Comparison of ENCODE assay signal across 10 cellular contexts in the genomic region with DNA sequence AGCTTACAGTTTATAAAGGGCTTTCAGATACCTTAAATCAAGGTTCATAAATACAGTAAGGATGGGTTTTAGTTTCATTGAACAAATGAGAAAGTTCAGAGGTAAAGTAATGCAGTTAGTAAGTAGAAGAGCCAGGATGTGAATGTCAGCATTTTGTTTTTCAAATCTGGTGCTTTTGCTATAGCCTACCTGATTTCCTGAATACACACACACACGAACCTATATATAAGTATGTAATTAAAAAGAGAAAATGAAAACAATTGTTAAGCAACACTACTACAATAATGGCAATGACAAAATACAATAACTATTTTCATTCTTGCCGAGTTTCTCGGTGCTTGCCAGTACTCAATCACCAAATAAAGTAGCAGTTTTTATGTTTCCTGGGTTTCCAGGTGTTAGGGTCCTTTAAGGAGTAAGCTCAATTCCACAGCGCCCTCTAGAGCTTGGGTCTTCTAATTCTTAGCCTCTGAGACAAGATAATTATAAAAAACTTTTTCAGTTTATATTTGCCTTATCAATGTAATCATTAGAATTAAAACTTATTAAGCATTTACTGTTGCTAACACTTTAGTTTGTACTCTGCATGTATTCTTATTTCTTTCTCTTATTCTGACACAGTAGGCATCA.
DNase-seq lines count a peak whose midpoint lies in the region; ATAC-seq and TF ChIP-seq lines count a peak whose summit lies in the region.
"Had no signal": no experiment of that assay in that cellular context is flagged by ENCODE, and none has a peak within 500 bp of the region (broad histone marks: within the 10 kb centered on the region; RNA-seq: fewer than 3 reads in every experiment).

No MANE protein-coding gene starts in this region.

- intact Hi-C loops in stomach (cut with DNase I; ENCODE audit: low total_unique reads) (no loop called here), aorta (cut with DNase I) (no loop called here)

- peak; percentile 28 for TF ChIP-seq CTCF in GM10248 (IDR thresholded peaks at IDR 0.05; ENCODE audit: control extremely low read depth, extremely low read depth, low read depth, missing control alignments)
- TF ChIP-seq CTCF in stomach (IDR thresholded peaks at IDR 0.05) = peak in 4 of 7 experiments; percentile 9 to 23 (median 16)
- no peak for TF ChIP-seq CTCF in HFFc6 (IDR thresholded peaks at IDR 0.05)

- no peaks in the 10 kb centered on the region for H3K4me1 Mint-ChIP-seq in HFFc6 (ENCODE audit: low read depth)

- TF ChIP-seq POLR2A in stomach (IDR thresholded peaks at IDR 0.05) = no peak

- POLR2A ChIA-PET in GM10248 (lab: Yijun Ruan, JAX) = interaction anchor here (0.7 kb wide), 1 partner anchor 243 kb away, joined by 4 read pairs; no protein-coding TSS in a partner anchor

- CTCF ChIA-PET in GM10248 (lab: Yijun Ruan, JAX) = interaction anchor here (0.6 to 6.4 kb wide), 32 partner anchors 10 to 581 kb away, joined by 3 to 75 read pairs (median 4); no protein-coding TSS in a partner anchor

- H3K4me3 ChIP-seq in iPS DF 6.9 (ENCODE audit: low read length) (no peak overlapping the region), stomach (no peak overlapping the region), aorta (ENCODE audit: low read length in 2 of 2) (no peak overlapping the region)
- H3K4me3 ChIP-seq: pancreas, SJSA1 had no signal

- no peaks in the 10 kb centered on the region for H3K9me3 ChIP-seq in iPS DF 6.9 (ENCODE audit: control insufficient read depth, insufficient read depth, low read length)
- no peaks in the 10 kb centered on the region for H3K9me3 ChIP-seq in stomach
- peaks cover 1% of the 10 kb centered on the region for H3K9me3 ChIP-seq in aorta (ENCODE audit: control insufficient read depth, low read length)
- H3K9me3 ChIP-seq: pancreas, SJSA1 had no signal

- H3K27me3 ChIP-seq in iPS DF 6.9 (ENCODE audit: control insufficient read depth, insufficient read depth, low read length) (no peaks in the 10 kb centered on the region), stomach (no peaks in the 10 kb centered on the region), aorta (ENCODE audit: control insufficient read depth in 1 of 2, insufficient read depth in 2 of 2, low read length in 1 of 2) (no peaks in the 10 kb centered on the region)
- H3K27me3 ChIP-seq: pancreas, SJSA1 had no signal

- TF ChIP-seq EP300 in stomach (IDR thresholded peaks at IDR 0.05) = no peak

- H3K27me3 Mint-ChIP-seq in HFFc6 (ENCODE audit: insufficient read depth) = no peaks in the 10 kb centered on the region

- no peaks in the 10 kb centered on the region for H3K36me3 Mint-ChIP-seq in HFFc6 (ENCODE audit: low read depth)

- whole genome bisulfite sequencing in iPS DF 6.9 (ENCODE audit: insufficient coverage, insufficient read length) = no CpG with 5 or more reads among the region's 4 CpGs
- 28 to 42% (median 31%) methylated on average over 4 of the region's 4 CpGs for WGBS in stomach, 5 donors
- WGBS in aorta, 2 donors = 29 to 34% methylated on average over 4 of the region's 4 CpGs

- ATAC-seq in GM21447 (IDR thresholded peaks at IDR 0.05; ENCODE audit: unreplicated experiment) (peak; percentile 75), aorta (ENCODE audit: low FRiP score) (no peak)

- H3K9me3 Mint-ChIP-seq in HFFc6 = peaks cover 29% of the 10 kb centered on the region

- H3K36me3 ChIP-seq in iPS DF 6.9 (ENCODE audit: control insufficient read depth, insufficient read depth, low read length) (no peaks in the 10 kb centered on the region), stomach (no peaks in the 10 kb centered on the region), aorta (ENCODE audit: control insufficient read depth in 1 of 2, insufficient read depth in 2 of 2, low read length in 1 of 2) (no peaks in the 10 kb centered on the region)
- H3K36me3 ChIP-seq: pancreas, SJSA1 had no signal

- DNase-seq in GM10248 (ENCODE audit: extremely low spot score) (peak; percentile 10), M059J (ENCODE audit: low read depth) (peak; percentile 7), iPS DF 6.9 (ENCODE audit: low read depth, low spot score) (peak; percentile 29), stomach (peak; percentile 34), aorta (no peak), HFFc6 (no peak)
- DNase-seq in activated CD4-positive, alpha-beta T cell treated with anti-CD3 and anti-CD28 coated beads, Interleukin-2, amount 50 U/mL, for 4 hours = peak; percentile 45 to 52
- DNase-seq: pancreas had no signal

- no peak overlapping the region for H3K27ac ChIP-seq in iPS DF 6.9 (ENCODE audit: low read length)
- H3K27ac ChIP-seq in stomach = no peak overlapping the region
- H3K27ac ChIP-seq in aorta (ENCODE audit: low read depth in 1 of 2, low read length in 2 of 2) = no peak overlapping the region
- H3K27ac ChIP-seq: pancreas, SJSA1 had no signal

- H3K4me1 ChIP-seq in iPS DF 6.9 (ENCODE audit: control insufficient read depth, insufficient read depth, low read length) = no peaks in the 10 kb centered on the region
- no peaks in the 10 kb centered on the region for H3K4me1 ChIP-seq in stomach
- no peaks in the 10 kb centered on the region for H3K4me1 ChIP-seq in aorta (ENCODE audit: control insufficient read depth in 1 of 2, insufficient read depth in 2 of 2, low read length in 2 of 2)
- H3K4me1 ChIP-seq: pancreas, SJSA1 had no signal

- no peak overlapping the region for H3K27ac Mint-ChIP-seq in HFFc6

- no peak overlapping the region for H3K4me3 Mint-ChIP-seq in HFFc6

Comparison
In these comparisons a context has a peak if more than half of its experiments do, and no peak if none do; other contexts are left out.
1. DNase-seq: peak in GM10248 (single experiment), M059J (single experiment), activated CD4-positive, alpha-beta T cell treated with anti-CD3 and anti-CD28 coated beads, Interleukin-2, amount 50 U/mL, for 4 hours (2 of 2), iPS DF 6.9 (single experiment) and stomach (single experiment); none in aorta (0 of 2) and HFFc6 (single experiment).